Comparison of ENCODE assay signal across 8 cellular contexts in genomic region chr15:83107841-83108181, GRCh38. TPM values are rescaled to one million over a fixed set of nuclear protein-coding genes. Genes with fewer than 3 reads are reported as not detected.
DNase-seq lines count a peak whose midpoint lies in the region; ATAC-seq and TF ChIP-seq lines count a peak whose summit lies in the region.

No MANE protein-coding gene starts in this region.

- H3K9me3 Mint-ChIP-seq in H9, result peaks cover 0 to 6% of the 10 kb centered on the region in 2 experiments; a peak in 3 of 5 replicates
- H3K9me3 Mint-ChIP-seq in activated B cell treated with CpG ODN at 0.5 μM for 24 hours, result no peaks in the 10 kb centered on the region
- H3K9me3 Mint-ChIP-seq in stimulated activated effector memory CD8-positive, alpha-beta T cell treated with anti-CD3 and anti-CD28 coated beads, Interleukin-12 subunit alpha, Interleukin-12 subunit beta, amount 100 ng/mL, for 72 hours, result no peaks in the 10 kb centered on the region

- H4K8ac ChIP-seq in H9 (replicated peaks; ENCODE audit: insufficient read length, low read depth, low read length), result no peak overlapping the region

- H4K20me1 ChIP-seq in H9 (ENCODE audit: control insufficient read depth, insufficient read depth, insufficient read length) (no peaks in the 10 kb centered on the region), hepatocyte (ENCODE audit: insufficient read depth, poor library complexity, severe bottlenecking) (no peaks in the 10 kb centered on the region)

- WGBS in H9 (ENCODE audit: extremely low coverage, insufficient read length, low lambda C conversion rate), result no CpG with 5 or more reads among the region's 30 CpGs
- 66% methylated on average over 16 of the region's 30 CpGs for WGBS in hepatocyte (ENCODE audit: low lambda C conversion rate, missing lambda C conversion rate)

- H3K79me1 ChIP-seq in H9 (ENCODE audit: insufficient read depth, low read depth, low read length, poor library complexity, severe bottlenecking), result no peaks in the 10 kb centered on the region

- H3K4me2 ChIP-seq in H9 (ENCODE audit: insufficient read depth, insufficient read length, low read length), result peak overlapping the region; percentile 34
- peak overlapping the region; percentile 92 for H3K4me2 ChIP-seq in hepatocyte

- H2BK12ac ChIP-seq in H9 (ENCODE audit: insufficient read length, low read depth, low read length), result no peak overlapping the region

- H2BK15ac ChIP-seq in H9 (ENCODE audit: low read depth, low read length), result no peak overlapping the region

- no peak overlapping the region for H3K56ac ChIP-seq in H9 (ENCODE audit: insufficient read length, low read depth, low read length)

- DNase-seq in H9 (no peak), activated B cell treated with CpG ODN at 0.5 μM for 24 hours (peak; percentile 18), hepatocyte (ENCODE audit: low spot score) (no peak), HEK293T (ENCODE audit: extremely low spot score) (no peak), NCI-H1105 (lab: John Stamatoyannopoulos, UW) (no peak), GM19240 (ENCODE audit: insufficient read length, low spot score) (no peak)
- DNase-seq in stimulated activated effector memory CD8-positive, alpha-beta T cell treated with anti-CD3 and anti-CD28 coated beads, Interleukin-12 subunit alpha, Interleukin-12 subunit beta, amount 100 ng/mL, for 72 hours (ENCODE audit: low spot score in 2 of 2), result no peak

- ATAC-seq in activated B cell treated with CpG ODN at 0.5 μM for 24 hours (ENCODE audit: low read depth) (no peak), GM18867 (IDR thresholded peaks at IDR 0.05; ENCODE audit: unreplicated experiment) (no peak)
- ATAC-seq in stimulated activated effector memory CD8-positive, alpha-beta T cell treated with anti-CD3 and anti-CD28 coated beads, Interleukin-12 subunit alpha, Interleukin-12 subunit beta, amount 100 ng/mL, for 72 hours, result no peak

- H3K4me3 Mint-ChIP-seq in H9 (peak overlapping the region; percentile 52 to 72), activated B cell treated with CpG ODN at 0.5 μM for 24 hours (peak overlapping the region; percentile 87)
- H3K4me3 Mint-ChIP-seq in stimulated activated effector memory CD8-positive, alpha-beta T cell treated with anti-CD3 and anti-CD28 coated beads, Interleukin-12 subunit alpha, Interleukin-12 subunit beta, amount 100 ng/mL, for 72 hours, result peak overlapping the region; percentile 69

- H3K79me2 ChIP-seq in H9 (ENCODE audit: insufficient read depth, low read length) (no peaks in the 10 kb centered on the region), hepatocyte (no peaks in the 10 kb centered on the region)

- H2BK120ac ChIP-seq in H9 (ENCODE audit: low read depth, low read length, poor library complexity, severe bottlenecking), result no peak overlapping the region

- H3K36me3 Mint-ChIP-seq in H9 (ENCODE audit: insufficient read depth in 1 of 3, low read depth in 3 of 3) (peaks cover 0 to 4% (median 0%) of the 10 kb centered on the region in 3 experiments; a peak in 3 of 7 replicates), activated B cell treated with CpG ODN at 0.5 μM for 24 hours (ENCODE audit: low read depth) (no peaks in the 10 kb centered on the region)
- H3K36me3 Mint-ChIP-seq in stimulated activated effector memory CD8-positive, alpha-beta T cell treated with anti-CD3 and anti-CD28 coated beads, Interleukin-12 subunit alpha, Interleukin-12 subunit beta, amount 100 ng/mL, for 72 hours, result peaks cover 5% of the 10 kb centered on the region

- no peak overlapping the region for H2AK5ac ChIP-seq in H9 (ENCODE audit: insufficient read length, low read length)

- peaks cover 2% of the 10 kb centered on the region for H3K23me2 ChIP-seq in H9 (ENCODE audit: insufficient read length, low read depth, low read length, poor library complexity, severe bottlenecking)

- no peak overlapping the region for H3K23ac ChIP-seq in H9 (ENCODE audit: insufficient read length, low read depth, low read length)

- peaks cover 58% of the 10 kb centered on the region for H3K27me3 Mint-ChIP-seq in H9 (ENCODE audit: low read depth)
- H3K27me3 Mint-ChIP-seq in activated B cell treated with CpG ODN at 0.5 μM for 24 hours, result peaks cover 21% of the 10 kb centered on the region

- H4K5ac ChIP-seq in H9 (ENCODE audit: insufficient read length, low read depth, low read length), result no peak overlapping the region

- no peak overlapping the region for H2BK5ac ChIP-seq in H9 (ENCODE audit: insufficient read length, low read length)

- CTCF ChIA-PET in activated B cell treated with CpG ODN at 0.5 μM for 24 hours (lab: Charles Lee) (interaction anchor here (0.6 kb wide), 1 partner anchor 145 kb away, joined by 4 read pairs; no protein-coding TSS in a partner anchor), HEK293T (lab: Yijun Ruan, JAX) (no interaction called here)

- no peak overlapping the region for H3K9ac ChIP-seq in H9 (ENCODE audit: extremely low read depth, insufficient read length, low read length)

- H3K4me1 ChIP-seq in H9 (ENCODE audit: insufficient read depth, low read length), result no peaks in the 10 kb centered on the region; the same call in 1 of the 2 replicates
- no peaks in the 10 kb centered on the region for H3K4me1 ChIP-seq in hepatocyte (ENCODE audit: insufficient read depth)

- no peak overlapping the region for H3K27ac ChIP-seq in H9 (ENCODE audit: insufficient read length, low read depth, low read length)
- no peak overlapping the region for H3K27ac ChIP-seq in hepatocyte

- intact Hi-C loops in activated B cell treated with CpG ODN at 0.5 μM for 24 hours (cut with micrococcal nuclease), result loop anchor here (2.0 to 5.0 kb wide), 3 partner anchors 15 to 96 kb away; partner anchors contain the start of gene C15orf40

- H3K9me3 ChIP-seq in H9 (ENCODE audit: control insufficient read depth, low read depth, low read length) (no peaks in the 10 kb centered on the region), hepatocyte (ENCODE audit: low read depth) (no peaks in the 10 kb centered on the region)

- no peaks in the 10 kb centered on the region for H3K36me3 ChIP-seq in hepatocyte (replicated peaks; ENCODE audit: insufficient read depth, low read depth)

- no peak overlapping the region for H3K18ac ChIP-seq in H9 (ENCODE audit: insufficient read length, low read depth, low read length)

- H3K27me3 ChIP-seq in H9 (ENCODE audit: insufficient read depth, low read length), result peaks cover 6% of the 10 kb centered on the region; the same call in 1 of the 2 replicates
- H3K27me3 ChIP-seq in hepatocyte, result peaks cover 56% of the 10 kb centered on the region

- H3K4me3 ChIP-seq in hepatocyte, result peak overlapping the region; percentile 49

- H3K4ac ChIP-seq in H9 (ENCODE audit: low read depth, low read length), result no peak overlapping the region

- H2AFZ ChIP-seq in H9 (ENCODE audit: low read length), result no peak overlapping the region
- H2AFZ ChIP-seq in hepatocyte, result peak overlapping the region; percentile 63

- POLR2A ChIA-PET in activated B cell treated with CpG ODN at 0.5 μM for 24 hours (lab: Charles Lee), result interaction anchor here (3.2 kb wide), 1 partner anchor 40 kb away, joined by 22 read pairs; the partner anchor contains the start of gene BTBD1
- POLR2A ChIA-PET in HEK293T (lab: Yijun Ruan, JAX), result no interaction called here

- TF ChIP-seq CTCF in H9 (conservative IDR thresholded peaks at IDR 0.05) (no peak), activated B cell treated with CpG ODN at 0.5 μM for 24 hours (IDR thresholded peaks at IDR 0.05) (no peak), hepatocyte (IDR thresholded peaks at IDR 0.05; ENCODE audit: poor library complexity) (no peak)

- H4K91ac ChIP-seq in H9 (ENCODE audit: insufficient read length, low read depth, low read length), result no peak overlapping the region

- no peaks in the 10 kb centered on the region for H3K9me2 ChIP-seq in hepatocyte (replicated peaks; ENCODE audit: insufficient read depth)

- H3K27ac Mint-ChIP-seq in H9 (no peak overlapping the region), activated B cell treated with CpG ODN at 0.5 μM for 24 hours (peak overlapping the region; percentile 65)
- H3K27ac Mint-ChIP-seq in stimulated activated effector memory CD8-positive, alpha-beta T cell treated with anti-CD3 and anti-CD28 coated beads, Interleukin-12 subunit alpha, Interleukin-12 subunit beta, amount 100 ng/mL, for 72 hours, result no peak overlapping the region

- H3K4me1 Mint-ChIP-seq in H9 (peaks cover 5 to 18% of the 10 kb centered on the region in 2 experiments; a peak in 3 of 4 replicates), activated B cell treated with CpG ODN at 0.5 μM for 24 hours (peaks cover 20% of the 10 kb centered on the region)
- H3K4me1 Mint-ChIP-seq in stimulated activated effector memory CD8-positive, alpha-beta T cell treated with anti-CD3 and anti-CD28 coated beads, Interleukin-12 subunit alpha, Interleukin-12 subunit beta, amount 100 ng/mL, for 72 hours, result peaks cover 27% of the 10 kb centered on the region

- no peak overlapping the region for H3T11ph ChIP-seq in H9 (ENCODE audit: low read length)

- H3K14ac ChIP-seq in H9 (ENCODE audit: insufficient read depth, low read length), result no peak overlapping the region

- H2BK20ac ChIP-seq in H9 (ENCODE audit: low read depth, low read length, poor library complexity, severe bottlenecking), result no peak overlapping the region

TF ChIP-seq in HEK293T, 16 proteins besides CTCF, POLR2A, EP300 and RAD21 (continues in another document):
- no peak for TF ChIP-seq ZNF384 (IDR thresholded peaks at IDR 0.05)
- no peak for TF ChIP-seq LEF1 (IDR thresholded peaks at IDR 0.05; ENCODE audit: borderline replicate concordance)
- no peak for TF ChIP-seq BHLHE40 (IDR thresholded peaks at IDR 0.05; ENCODE audit: borderline replicate concordance)
- no peak for TF ChIP-seq HDGF (IDR thresholded peaks at IDR 0.05; ENCODE audit: borderline replicate concordance)
- no peak for TF ChIP-seq FOXM1 (IDR thresholded peaks at IDR 0.05; ENCODE audit: borderline replicate concordance)
- no peak for TF ChIP-seq CTBP1 (IDR thresholded peaks at IDR 0.05; ENCODE audit: borderline replicate concordance)
- TF ChIP-seq FOXK2 (IDR thresholded peaks at IDR 0.05), result no peak
- TF ChIP-seq NFRKB (IDR thresholded peaks at IDR 0.05), result no peak
- TF ChIP-seq PKNOX1 (IDR thresholded peaks at IDR 0.05), result no peak
- no peak for TF ChIP-seq SP1 (IDR thresholded peaks at IDR 0.05)

RNA-seq across cellular contexts. Expression of gene TM6SF1, which starts 0.4 kb away (rescaled TPM):
- total RNA-seq in H9 (2021), result 0.96 and 0.99 TPM in 2 replicates
- total RNA-seq in activated B cell treated with CpG ODN at 0.5 μM for 24 hours, result 3.9 and 4.1 TPM in 2 replicates
- 0.20 and 0.52 TPM in 2 replicates for total RNA-seq in hepatocyte
- 0.35 TPM in 1 of 2 replicates, not detected in the other for polyA plus RNA-seq in hepatocyte

RNA-seq across cellular contexts. Expression of gene BTBD1, which starts 40.8 kb away (rescaled TPM):
- total RNA-seq in H9 (2021) (42.7 and 43.3 TPM in 2 replicates), activated B cell treated with CpG ODN at 0.5 μM for 24 hours (47.9 and 54.2 TPM in 2 replicates), hepatocyte (91.0 and 93.0 TPM in 2 replicates)
- 42.2 and 43.8 TPM in 2 replicates for polyA plus RNA-seq in hepatocyte
